ENCODE assay signal across 8 cellular contexts in genomic region chr1:240190881-240191385, GRCh38.
DNase-seq lines count a peak whose midpoint lies in the region; ATAC-seq, FAIRE-seq and TF ChIP-seq lines count a peak whose summit lies in the region.

No MANE protein-coding gene starts in this region.

- POLR2A ChIA-PET in K562 (lab: Yijun Ruan, JAX): no interaction called here

- H3K9me3 ChIP-seq in cardiac muscle cell (ENCODE audit: low read depth) (no peaks in the 10 kb centered on the region), left ventricle myocardium inferior (replicated peaks) (no peaks in the 10 kb centered on the region), K562 (replicated peaks; ENCODE audit: control insufficient read depth, insufficient read depth, low read depth, low read length) (no peaks in the 10 kb centered on the region)

- ATAC-seq in K562: no peak
- ATAC-seq in GM21515 (IDR thresholded peaks at IDR 0.05; ENCODE audit: unreplicated experiment): no peak
- no peak for ATAC-seq in GM19395 (IDR thresholded peaks at IDR 0.05; ENCODE audit: unreplicated experiment)

- H3K4me3 ChIP-seq in cardiac muscle cell (no peak overlapping the region), left ventricle myocardium inferior (no peak overlapping the region), K562 (no peak overlapping the region)

- H3K36me3 ChIP-seq in cardiac muscle cell (no peaks in the 10 kb centered on the region), left ventricle myocardium inferior (no peaks in the 10 kb centered on the region), K562 (ENCODE audit: control insufficient read depth, insufficient read depth, low read length) (no peaks in the 10 kb centered on the region)

- DNase-seq in cardiac muscle cell (ENCODE audit: low read depth in 1 of 2, low spot score in 1 of 2): peak; percentile 73 to 79
- DNase-seq in left ventricle myocardium inferior: no peak
- peak; percentile 71 for DNase-seq in NCI-H2107 treated with DMSO at 0.1 percent for 48 hours (lab: John Stamatoyannopoulos, UW; ENCODE audit: unreplicated experiment)
- DNase-seq in K562 (ENCODE audit: extremely low read depth in 1 of 4, low spot score in 3 of 4): peak in 1 of 4 experiments; percentile 9
- DNase-seq in mucosa of gallbladder (ENCODE audit: low spot score): peak; percentile 11
- DNase-seq in central memory CD4-positive, alpha-beta T cell: no peak

- no peaks in the 10 kb centered on the region for H3K79me2 ChIP-seq in K562 (ENCODE audit: control insufficient read depth, insufficient read depth, low read length)

- TF ChIP-seq CTCF in cardiac muscle cell (IDR thresholded peaks at IDR 0.05; ENCODE audit: low read depth, low read length) (peak; percentile 49), left ventricle myocardium inferior (IDR thresholded peaks at IDR 0.05; ENCODE audit: borderline replicate concordance) (no peak), K562 (IDR thresholded peaks at IDR 0.05 in 2 of 3, conservative IDR thresholded peaks at IDR 0.05 in 1 of 3; ENCODE audit: insufficient read depth in 2 of 3, low read depth in 1 of 3, low read length in 3 of 3) (peak in 2 of 3 experiments; percentile 25 to 54; a peak in 2 of 6 replicates)

- peak; percentile 32 to 58 for TF ChIP-seq RAD21 in K562 (CRISPR knock-in tag; conservative IDR thresholded peaks at IDR 0.05 in 1 of 2, IDR thresholded peaks at IDR 0.05 in 1 of 2)

- in situ Hi-C loops in K562 (cut with MboI): no loop called here

- TF ChIP-seq EP300 in K562 (IDR thresholded peaks at IDR 0.05; ENCODE audit: low read length): no peak

- H4K20me1 ChIP-seq in K562 (replicated peaks; ENCODE audit: control insufficient read depth, insufficient read depth, low read length): no peaks in the 10 kb centered on the region

- BruUV-seq in K562 (replicated peaks; lab: Mats Ljungman, UMichigan): no TSS peak

- H3K9ac ChIP-seq in K562 (ENCODE audit: insufficient read depth in 1 of 2, low read depth in 2 of 2, low read length in 2 of 2): no peak overlapping the region

- no peak overlapping the region for H3K4me2 ChIP-seq in K562 (ENCODE audit: insufficient read depth, low read length)

- H3K4me1 ChIP-seq in cardiac muscle cell (ENCODE audit: low read depth) (peaks cover 6% of the 10 kb centered on the region), left ventricle myocardium inferior (no peaks in the 10 kb centered on the region), K562 (replicated peaks in 1 of 2; ENCODE audit: control insufficient read depth in 2 of 2, insufficient read depth in 2 of 2, low read length in 2 of 2) (no peaks in the 10 kb centered on the region)

- H3K27me3 ChIP-seq in cardiac muscle cell (peaks cover 17% of the 10 kb centered on the region), left ventricle myocardium inferior (ENCODE audit: low read depth) (peaks cover 50% of the 10 kb centered on the region), K562 (ENCODE audit: control insufficient read depth in 2 of 2, insufficient read depth in 2 of 2, low read length in 2 of 2) (no peaks in the 10 kb centered on the region)

- intact Hi-C loops in left ventricle myocardium inferior (cut with micrococcal nuclease): no loop called here
- intact Hi-C loops in K562 (cut with micrococcal nuclease): loop anchor here (5.0 kb wide), 2 partner anchors 501 to 1296 kb away; no protein-coding TSS in a partner anchor

- CTCF ChIA-PET in K562 (lab: Yijun Ruan, JAX; ENCODE audit: low intra/inter-chr PET ratio): interaction anchor here (0.6 to 1.2 kb wide), 4 partner anchors 165 to 1808 kb away, joined by 3 to 5 read pairs (median 3); partner anchors contain the start of gene MAP1LC3C

- H3K9me1 ChIP-seq in K562 (ENCODE audit: control insufficient read depth, insufficient read depth, low read length): no peaks in the 10 kb centered on the region

- FAIRE-seq in K562 (lab: Jason Lieb, UNC): no peak

- 0% methylated on average over 5 of the region's 5 CpGs for WGBS in K562 (ENCODE audit: insufficient coverage, low coverage, missing lambda C conversion rate)

- no peak overlapping the region for H3K27ac ChIP-seq in cardiac muscle cell
- H3K27ac ChIP-seq in left ventricle myocardium inferior (replicated peaks): no peak overlapping the region
- H3K27ac ChIP-seq in K562 (ENCODE audit: extremely low read depth, low read depth, low read length): no peak overlapping the region

- TF ChIP-seq POLR2A in K562 (conservative IDR thresholded peaks at IDR 0.05): no peak

- H2AFZ ChIP-seq in K562 (ENCODE audit: low read depth, low read length): no peak overlapping the region

TF ChIP-seq in K562, 482 proteins besides CTCF, POLR2A, EP300 and RAD21:
- TF ChIP-seq DEAF1 (CRISPR knock-in tag; IDR thresholded peaks at IDR 0.05): peak; percentile 29; the same call in 1 of the 2 replicates
- TF ChIP-seq IRF2 (CRISPR knock-in tag; IDR thresholded peaks at IDR 0.05): no peak
- TF ChIP-seq KLF1 (tag; IDR thresholded peaks at IDR 0.05): no peak
- no peak for TF ChIP-seq GABPA (tag; conservative IDR thresholded peaks at IDR 0.05; ENCODE audit: low read depth)
- TF ChIP-seq SMAD2 (IDR thresholded peaks at IDR 0.05; ENCODE audit: low read depth, low read length): no peak

Comparison
In these comparisons a context has a peak if more than half of its experiments do, and no peak if none do; other contexts are left out.
1. DNase-seq: peak in cardiac muscle cell (2 of 2), NCI-H2107 treated with DMSO at 0.1 percent for 48 hours (single experiment) and mucosa of gallbladder (single experiment); none in left ventricle myocardium inferior (single experiment) and central memory CD4-positive, alpha-beta T cell (single experiment).